ENCODE assay signal across 16 cellular contexts in genomic region chr3:46017720-46018119, GRCh38. TPM values are rescaled to one million over a fixed set of nuclear protein-coding genes. Genes with fewer than 3 reads are reported as not detected.
DNase-seq lines count a peak whose midpoint lies in the region; ATAC-seq and TF ChIP-seq lines count a peak whose summit lies in the region.
"Had no signal": no experiment of that assay in that cellular context is flagged by ENCODE, and none has a peak within 500 bp of the region (broad histone marks: within the 10 kb centered on the region; RNA-seq: fewer than 3 reads in every experiment).

No MANE protein-coding gene starts in this region.

- TF ChIP-seq CTCF in lung (IDR thresholded peaks at IDR 0.05; ENCODE audit: control extremely low read depth, extremely low read depth): no peak

- H3K27ac Mint-ChIP-seq in activated T-helper 17 cell treated with anti-CD3 and anti-CD28 coated beads, Interleukin-2, amount 50 U/mL, for 72 hours: peak overlapping the region; percentile 50
- H3K27ac Mint-ChIP-seq: B cell, mesothelial cell of epicardium had no signal

- DNase-seq in right cardiac atrium (no peak), cardiac septum (ENCODE audit: low spot score) (no peak), lung (ENCODE audit: low spot score) (peak; percentile 41), G401 (ENCODE audit: low spot score) (no peak), putamen (ENCODE audit: low spot score) (no peak)
- DNase-seq in activated CD4-positive, CD25-positive, alpha-beta regulatory T cell treated with anti-CD3 and anti-CD28 coated beads, Interleukin-2, amount 50 U/mL, for 72 hours: no peak
- no peak for DNase-seq in stimulated activated CD4-positive, alpha-beta T cell treated with anti-CD3 and anti-CD28 coated beads, Interleukin-4, amount 100 ng/mL, for 24 hours
- DNase-seq: MG63; NCI-H446; PC-3; stimulated activated CD4-positive, alpha-beta T cell treated with anti-CD3 and anti-CD28 coated beads, Interleukin-2, amount 100 ng/mL, for 24 hours; T1000 had no signal

- H3K9me3 Mint-ChIP-seq in activated T-helper 17 cell treated with anti-CD3 and anti-CD28 coated beads, Interleukin-2, amount 50 U/mL, for 72 hours: no peaks in the 10 kb centered on the region

- no peak overlapping the region for H3K4me3 Mint-ChIP-seq in activated T-helper 17 cell treated with anti-CD3 and anti-CD28 coated beads, Interleukin-2, amount 50 U/mL, for 72 hours
- H3K4me3 Mint-ChIP-seq: B cell, mesothelial cell of epicardium had no signal

- no peaks in the 10 kb centered on the region for H3K4me1 ChIP-seq in right cardiac atrium (ENCODE audit: control insufficient read depth, insufficient read depth, low read length)
- no peaks in the 10 kb centered on the region for H3K4me1 ChIP-seq in lung (ENCODE audit: control insufficient read depth in 2 of 2, insufficient read depth in 2 of 2, low read length in 2 of 2)

- no peak overlapping the region for H3K27ac ChIP-seq in right cardiac atrium (ENCODE audit: low read length)
- H3K27ac ChIP-seq in lung (ENCODE audit: low read depth in 1 of 2, low read length in 1 of 2): no peak overlapping the region

- ATAC-seq in right cardiac atrium (peak; percentile 62), lung (ENCODE audit: insufficient read depth, low FRiP score) (peak; percentile 69)
- peak; percentile 73 for ATAC-seq in activated T-helper 17 cell treated with anti-CD3 and anti-CD28 coated beads, Interleukin-2, amount 50 U/mL, for 72 hours (replicated peaks)
- ATAC-seq: HCT116, PC-3 had no signal

- in situ Hi-C loops in G401 (cut with HindIII; ENCODE audit: low sequenced_read_pairs): no loop called here

- H3K27me3 Mint-ChIP-seq in activated T-helper 17 cell treated with anti-CD3 and anti-CD28 coated beads, Interleukin-2, amount 50 U/mL, for 72 hours: no peaks in the 10 kb centered on the region

- H3K4me3 ChIP-seq in right cardiac atrium (ENCODE audit: low read length) (no peak overlapping the region), lung (no peak overlapping the region)
- H3K4me3 ChIP-seq: MG63 had no signal

- H3K36me3 Mint-ChIP-seq in activated T-helper 17 cell treated with anti-CD3 and anti-CD28 coated beads, Interleukin-2, amount 50 U/mL, for 72 hours (ENCODE audit: low read depth): no peaks in the 10 kb centered on the region
- H3K36me3 Mint-ChIP-seq: mesothelial cell of epicardium had no signal

- 82% methylated on average over 2 of the region's 2 CpGs for WGBS in right cardiac atrium
- 29 to 71% methylated on average over 2 of the region's 2 CpGs for WGBS in lung, 2 donors

- H3K36me3 ChIP-seq in lung (ENCODE audit: control insufficient read depth in 2 of 2, insufficient read depth in 2 of 2, low read length in 2 of 2): no peaks in the 10 kb centered on the region
- H3K36me3 ChIP-seq: MG63 had no signal

- H3K4me1 Mint-ChIP-seq in activated T-helper 17 cell treated with anti-CD3 and anti-CD28 coated beads, Interleukin-2, amount 50 U/mL, for 72 hours: peaks cover 15% of the 10 kb centered on the region
- H3K4me1 Mint-ChIP-seq: B cell, mesothelial cell of epicardium had no signal

- intact Hi-C loops in right cardiac atrium (cut with DNase I): no loop called here
- intact Hi-C loops in cardiac septum (cut with DNase I): no loop called here

- no peaks in the 10 kb centered on the region for H3K9me3 ChIP-seq in right cardiac atrium (ENCODE audit: control insufficient read depth, low read length)
- no peaks in the 10 kb centered on the region for H3K9me3 ChIP-seq in lung (ENCODE audit: control insufficient read depth in 2 of 2, insufficient read depth in 1 of 2, low read length in 1 of 2)
- H3K9me3 ChIP-seq: MG63 had no signal

- H3K27me3 ChIP-seq in right cardiac atrium (ENCODE audit: control insufficient read depth, insufficient read depth): no peaks in the 10 kb centered on the region
- no peaks in the 10 kb centered on the region for H3K27me3 ChIP-seq in lung (ENCODE audit: control insufficient read depth, insufficient read depth)
- H3K27me3 ChIP-seq: MG63 had no signal

RNA-seq across cellular contexts. Expression of gene XCR1, which starts 9.6 kb away (rescaled TPM):
- total RNA-seq in right cardiac atrium: under 1 TPM in 1 of 4 donors, not detected in 3; 0.06 TPM
- not detected for polyA plus RNA-seq in right cardiac atrium
- total RNA-seq in cardiac septum: not detected
- total RNA-seq in activated T-helper 17 cell treated with anti-CD3 and anti-CD28 coated beads, Interleukin-2, amount 50 U/mL, for 72 hours: under 1 TPM; 0.04 to 0.05 TPM
- total RNA-seq in lung: under 1 TPM; 0.18 to 0.43 TPM
- polyA plus RNA-seq in lung: 1 to 10 TPM in 1 of 2 donors, under 1 TPM in 1; 0.04 to 1.1 TPM
- total RNA-seq in G401 (2014; rRNA removed; shearing (Covaris generic)): 0.06 TPM in 1 of 2 replicates, not detected in the other
- total RNA-seq: B cell, mesothelial cell of epicardium, PC-3 had no signal

RNA-seq across cellular contexts. Expression of gene FYCO1, which starts 22.1 kb away (rescaled TPM):
- 100 to 1,000 TPM in 2 of 4 donors, 10 to 100 TPM in 2; 75.8 to 114 (median 97.0) TPM for total RNA-seq in right cardiac atrium
- 62.7 TPM for polyA plus RNA-seq in right cardiac atrium
- total RNA-seq in cardiac septum: 129 TPM
- 10 to 100 TPM; 15.5 to 26.2 TPM for total RNA-seq in activated T-helper 17 cell treated with anti-CD3 and anti-CD28 coated beads, Interleukin-2, amount 50 U/mL, for 72 hours
- 10 to 100 TPM; 32.7 to 38.7 TPM for total RNA-seq in lung
- 10 to 100 TPM; 11.3 to 13.7 TPM for polyA plus RNA-seq in lung
- total RNA-seq in G401 (2014; rRNA removed; shearing (Covaris generic)): 9.1 and 11.3 TPM in 2 replicates
